In the genomic region with DNA sequence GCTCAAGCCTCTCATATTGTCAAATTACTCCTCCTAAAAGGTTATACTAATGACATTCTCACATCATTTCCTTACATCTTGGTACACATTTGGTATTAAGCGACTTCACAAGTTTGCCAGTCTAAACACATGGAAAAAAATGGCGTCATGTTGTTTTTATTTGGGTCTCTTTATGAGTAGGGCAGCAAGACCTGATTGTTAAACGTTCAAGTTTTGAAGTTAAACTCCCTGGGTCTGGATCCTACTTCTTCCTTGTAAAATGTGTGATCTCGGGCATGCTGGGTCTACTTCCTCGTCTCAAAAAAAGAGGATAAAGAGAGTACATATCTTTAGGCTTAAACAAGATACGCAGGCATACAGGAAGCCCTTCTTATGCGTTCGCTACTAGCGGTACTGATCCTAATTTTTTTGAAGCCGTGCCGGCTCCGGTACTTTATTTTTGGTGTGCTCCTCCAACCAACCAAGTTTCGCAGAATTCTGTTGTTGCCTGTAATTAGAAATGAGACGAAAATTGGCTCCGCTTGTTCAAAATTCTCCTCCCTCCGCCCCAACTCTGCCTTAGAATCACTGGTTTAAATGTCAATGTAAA, we compare ENCODE assay signal across 1 cellular context.
A peak's percentile ranks its signal among the peaks of the same experiment; 100 is the strongest.
TF ChIP-seq lines count a peak whose summit lies in the region.

No MANE protein-coding gene starts in this region.

TF ChIP-seq in K562, 482 proteins besides CTCF, POLR2A, EP300 and RAD21 (continues in another document):
- TF ChIP-seq BDP1 (IDR thresholded peaks at IDR 0.05; ENCODE audit: insufficient read depth, insufficient read length) (no peak), ZNF146 (CRISPR knock-in tag; IDR thresholded peaks at IDR 0.05; ENCODE audit: unreplicated experiment) (no peak), SNRNP70 (optimal IDR thresholded peaks at IDR 0.05; ENCODE audit: low read depth, low read length) (no peak), ZNF347 (CRISPR knock-in tag; IDR thresholded peaks at IDR 0.05; ENCODE audit: low read depth) (no peak), TARDBP (IDR thresholded peaks at IDR 0.05) (no peak), YY1 (IDR thresholded peaks at IDR 0.05; ENCODE audit: borderline replicate concordance in 1 of 3, control insufficient read depth in 1 of 3, extremely low read depth in 1 of 3, insufficient read depth in 3 of 3, insufficient read length in 1 of 3, insufficient replicate concordance in 2 of 3, low read depth in 1 of 3, low read length in 2 of 3) (peak in 2 of 3 experiments; percentile 10 to 28), NFRKB (IDR thresholded peaks at IDR 0.05; ENCODE audit: low read depth) (0 out of 2 replicates have a peak, but pooled peaks have one; percentile 80), ZNF551 (CRISPR knock-in tag; IDR thresholded peaks at IDR 0.05) (no peak), MTA2 (IDR thresholded peaks at IDR 0.05; ENCODE audit: low read depth) (no peak), TAF7 (tag; IDR thresholded peaks at IDR 0.05) (peak; percentile 16; the same call in 1 of the 2 replicates), NFATC3 (IDR thresholded peaks at IDR 0.05) (no peak), TFAM (CRISPR knock-in tag; conservative IDR thresholded peaks at IDR 0.05) (no peak), JUND (IDR thresholded peaks at IDR 0.05; ENCODE audit: borderline replicate concordance, low read depth, low read length) (no peak), JUND (tag; IDR thresholded peaks at IDR 0.05; ENCODE audit: borderline replicate concordance, low read depth, low read length) (no peak), TGIF2 (CRISPR knock-in tag; IDR thresholded peaks at IDR 0.05) (no peak), NFYB (IDR thresholded peaks at IDR 0.05; ENCODE audit: extremely low read depth, insufficient read length) (no peak), BRD4 (IDR thresholded peaks at IDR 0.05) (peak; percentile 59; the same call in 1 of the 2 replicates), ZNF174 (CRISPR knock-in tag; IDR thresholded peaks at IDR 0.05) (no peak), SP2 (IDR thresholded peaks at IDR 0.05; ENCODE audit: extremely low read depth, low read depth, low read length, poor library complexity, severe bottlenecking) (no peak), XRCC3 (IDR thresholded peaks at IDR 0.05) (no peak), ZNF184 (CRISPR knock-in tag; IDR thresholded peaks at IDR 0.05) (no peak), SMARCE1 (IDR thresholded peaks at IDR 0.05) (0 out of 2 replicates have a peak, but pooled peaks have one; percentile 12), GATAD2B (IDR thresholded peaks at IDR 0.05; ENCODE audit: borderline replicate concordance) (no peak), ZNF23 (CRISPR knock-in tag; IDR thresholded peaks at IDR 0.05) (no peak), FOSL1 (tag; conservative IDR thresholded peaks at IDR 0.05) (peak; percentile 5; the same call in 1 of the 2 replicates), ZNF583 (CRISPR knock-in tag; IDR thresholded peaks at IDR 0.05) (no peak)
- TF ChIP-seq, protein P1, sequence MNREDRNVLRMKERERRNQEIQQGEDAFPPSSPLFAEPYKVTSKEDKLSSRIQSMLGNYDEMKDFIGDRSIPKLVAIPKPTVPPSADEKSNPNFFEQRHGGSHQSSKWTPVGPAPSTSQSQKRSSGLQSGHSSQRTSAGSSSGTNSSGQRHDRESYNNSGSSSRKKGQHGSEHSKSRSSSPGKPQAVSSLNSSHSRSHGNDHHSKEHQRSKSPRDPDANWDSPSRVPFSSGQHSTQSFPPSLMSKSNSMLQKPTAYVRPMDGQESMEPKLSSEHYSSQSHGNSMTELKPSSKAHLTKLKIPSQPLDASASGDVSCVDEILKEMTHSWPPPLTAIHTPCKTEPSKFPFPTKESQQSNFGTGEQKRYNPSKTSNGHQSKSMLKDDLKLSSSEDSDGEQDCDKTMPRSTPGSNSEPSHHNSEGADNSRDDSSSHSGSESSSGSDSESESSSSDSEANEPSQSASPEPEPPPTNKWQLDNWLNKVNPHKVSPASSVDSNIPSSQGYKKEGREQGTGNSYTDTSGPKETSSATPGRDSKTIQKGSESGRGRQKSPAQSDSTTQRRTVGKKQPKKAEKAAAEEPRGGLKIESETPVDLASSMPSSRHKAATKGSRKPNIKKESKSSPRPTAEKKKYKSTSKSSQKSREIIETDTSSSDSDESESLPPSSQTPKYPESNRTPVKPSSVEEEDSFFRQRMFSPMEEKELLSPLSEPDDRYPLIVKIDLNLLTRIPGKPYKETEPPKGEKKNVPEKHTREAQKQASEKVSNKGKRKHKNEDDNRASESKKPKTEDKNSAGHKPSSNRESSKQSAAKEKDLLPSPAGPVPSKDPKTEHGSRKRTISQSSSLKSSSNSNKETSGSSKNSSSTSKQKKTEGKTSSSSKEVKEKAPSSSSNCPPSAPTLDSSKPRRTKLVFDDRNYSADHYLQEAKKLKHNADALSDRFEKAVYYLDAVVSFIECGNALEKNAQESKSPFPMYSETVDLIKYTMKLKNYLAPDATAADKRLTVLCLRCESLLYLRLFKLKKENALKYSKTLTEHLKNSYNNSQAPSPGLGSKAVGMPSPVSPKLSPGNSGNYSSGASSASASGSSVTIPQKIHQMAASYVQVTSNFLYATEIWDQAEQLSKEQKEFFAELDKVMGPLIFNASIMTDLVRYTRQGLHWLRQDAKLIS (CRISPR knock-in tag; IDR thresholded peaks at IDR 0.05), result no peak
- TF ChIP-seq, protein P2, sequence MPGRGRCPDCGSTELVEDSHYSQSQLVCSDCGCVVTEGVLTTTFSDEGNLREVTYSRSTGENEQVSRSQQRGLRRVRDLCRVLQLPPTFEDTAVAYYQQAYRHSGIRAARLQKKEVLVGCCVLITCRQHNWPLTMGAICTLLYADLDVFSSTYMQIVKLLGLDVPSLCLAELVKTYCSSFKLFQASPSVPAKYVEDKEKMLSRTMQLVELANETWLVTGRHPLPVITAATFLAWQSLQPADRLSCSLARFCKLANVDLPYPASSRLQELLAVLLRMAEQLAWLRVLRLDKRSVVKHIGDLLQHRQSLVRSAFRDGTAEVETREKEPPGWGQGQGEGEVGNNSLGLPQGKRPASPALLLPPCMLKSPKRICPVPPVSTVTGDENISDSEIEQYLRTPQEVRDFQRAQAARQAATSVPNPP (IDR thresholded peaks at IDR 0.05; ENCODE audit: borderline replicate concordance, insufficient read depth, insufficient read length), result no peak
- TF ChIP-seq, protein P3, sequence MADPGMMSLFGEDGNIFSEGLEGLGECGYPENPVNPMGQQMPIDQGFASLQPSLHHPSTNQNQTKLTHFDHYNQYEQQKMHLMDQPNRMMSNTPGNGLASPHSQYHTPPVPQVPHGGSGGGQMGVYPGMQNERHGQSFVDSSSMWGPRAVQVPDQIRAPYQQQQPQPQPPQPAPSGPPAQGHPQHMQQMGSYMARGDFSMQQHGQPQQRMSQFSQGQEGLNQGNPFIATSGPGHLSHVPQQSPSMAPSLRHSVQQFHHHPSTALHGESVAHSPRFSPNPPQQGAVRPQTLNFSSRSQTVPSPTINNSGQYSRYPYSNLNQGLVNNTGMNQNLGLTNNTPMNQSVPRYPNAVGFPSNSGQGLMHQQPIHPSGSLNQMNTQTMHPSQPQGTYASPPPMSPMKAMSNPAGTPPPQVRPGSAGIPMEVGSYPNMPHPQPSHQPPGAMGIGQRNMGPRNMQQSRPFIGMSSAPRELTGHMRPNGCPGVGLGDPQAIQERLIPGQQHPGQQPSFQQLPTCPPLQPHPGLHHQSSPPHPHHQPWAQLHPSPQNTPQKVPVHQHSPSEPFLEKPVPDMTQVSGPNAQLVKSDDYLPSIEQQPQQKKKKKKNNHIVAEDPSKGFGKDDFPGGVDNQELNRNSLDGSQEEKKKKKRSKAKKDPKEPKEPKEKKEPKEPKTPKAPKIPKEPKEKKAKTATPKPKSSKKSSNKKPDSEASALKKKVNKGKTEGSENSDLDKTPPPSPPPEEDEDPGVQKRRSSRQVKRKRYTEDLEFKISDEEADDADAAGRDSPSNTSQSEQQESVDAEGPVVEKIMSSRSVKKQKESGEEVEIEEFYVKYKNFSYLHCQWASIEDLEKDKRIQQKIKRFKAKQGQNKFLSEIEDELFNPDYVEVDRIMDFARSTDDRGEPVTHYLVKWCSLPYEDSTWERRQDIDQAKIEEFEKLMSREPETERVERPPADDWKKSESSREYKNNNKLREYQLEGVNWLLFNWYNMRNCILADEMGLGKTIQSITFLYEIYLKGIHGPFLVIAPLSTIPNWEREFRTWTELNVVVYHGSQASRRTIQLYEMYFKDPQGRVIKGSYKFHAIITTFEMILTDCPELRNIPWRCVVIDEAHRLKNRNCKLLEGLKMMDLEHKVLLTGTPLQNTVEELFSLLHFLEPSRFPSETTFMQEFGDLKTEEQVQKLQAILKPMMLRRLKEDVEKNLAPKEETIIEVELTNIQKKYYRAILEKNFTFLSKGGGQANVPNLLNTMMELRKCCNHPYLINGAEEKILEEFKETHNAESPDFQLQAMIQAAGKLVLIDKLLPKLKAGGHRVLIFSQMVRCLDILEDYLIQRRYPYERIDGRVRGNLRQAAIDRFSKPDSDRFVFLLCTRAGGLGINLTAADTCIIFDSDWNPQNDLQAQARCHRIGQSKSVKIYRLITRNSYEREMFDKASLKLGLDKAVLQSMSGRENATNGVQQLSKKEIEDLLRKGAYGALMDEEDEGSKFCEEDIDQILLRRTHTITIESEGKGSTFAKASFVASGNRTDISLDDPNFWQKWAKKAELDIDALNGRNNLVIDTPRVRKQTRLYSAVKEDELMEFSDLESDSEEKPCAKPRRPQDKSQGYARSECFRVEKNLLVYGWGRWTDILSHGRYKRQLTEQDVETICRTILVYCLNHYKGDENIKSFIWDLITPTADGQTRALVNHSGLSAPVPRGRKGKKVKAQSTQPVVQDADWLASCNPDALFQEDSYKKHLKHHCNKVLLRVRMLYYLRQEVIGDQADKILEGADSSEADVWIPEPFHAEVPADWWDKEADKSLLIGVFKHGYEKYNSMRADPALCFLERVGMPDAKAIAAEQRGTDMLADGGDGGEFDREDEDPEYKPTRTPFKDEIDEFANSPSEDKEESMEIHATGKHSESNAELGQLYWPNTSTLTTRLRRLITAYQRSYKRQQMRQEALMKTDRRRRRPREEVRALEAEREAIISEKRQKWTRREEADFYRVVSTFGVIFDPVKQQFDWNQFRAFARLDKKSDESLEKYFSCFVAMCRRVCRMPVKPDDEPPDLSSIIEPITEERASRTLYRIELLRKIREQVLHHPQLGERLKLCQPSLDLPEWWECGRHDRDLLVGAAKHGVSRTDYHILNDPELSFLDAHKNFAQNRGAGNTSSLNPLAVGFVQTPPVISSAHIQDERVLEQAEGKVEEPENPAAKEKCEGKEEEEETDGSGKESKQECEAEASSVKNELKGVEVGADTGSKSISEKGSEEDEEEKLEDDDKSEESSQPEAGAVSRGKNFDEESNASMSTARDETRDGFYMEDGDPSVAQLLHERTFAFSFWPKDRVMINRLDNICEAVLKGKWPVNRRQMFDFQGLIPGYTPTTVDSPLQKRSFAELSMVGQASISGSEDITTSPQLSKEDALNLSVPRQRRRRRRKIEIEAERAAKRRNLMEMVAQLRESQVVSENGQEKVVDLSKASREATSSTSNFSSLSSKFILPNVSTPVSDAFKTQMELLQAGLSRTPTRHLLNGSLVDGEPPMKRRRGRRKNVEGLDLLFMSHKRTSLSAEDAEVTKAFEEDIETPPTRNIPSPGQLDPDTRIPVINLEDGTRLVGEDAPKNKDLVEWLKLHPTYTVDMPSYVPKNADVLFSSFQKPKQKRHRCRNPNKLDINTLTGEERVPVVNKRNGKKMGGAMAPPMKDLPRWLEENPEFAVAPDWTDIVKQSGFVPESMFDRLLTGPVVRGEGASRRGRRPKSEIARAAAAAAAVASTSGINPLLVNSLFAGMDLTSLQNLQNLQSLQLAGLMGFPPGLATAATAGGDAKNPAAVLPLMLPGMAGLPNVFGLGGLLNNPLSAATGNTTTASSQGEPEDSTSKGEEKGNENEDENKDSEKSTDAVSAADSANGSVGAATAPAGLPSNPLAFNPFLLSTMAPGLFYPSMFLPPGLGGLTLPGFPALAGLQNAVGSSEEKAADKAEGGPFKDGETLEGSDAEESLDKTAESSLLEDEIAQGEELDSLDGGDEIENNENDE (IDR thresholded peaks at IDR 0.05; ENCODE audit: low read depth, low read length), result no peak
- TF ChIP-seq, protein P4, sequence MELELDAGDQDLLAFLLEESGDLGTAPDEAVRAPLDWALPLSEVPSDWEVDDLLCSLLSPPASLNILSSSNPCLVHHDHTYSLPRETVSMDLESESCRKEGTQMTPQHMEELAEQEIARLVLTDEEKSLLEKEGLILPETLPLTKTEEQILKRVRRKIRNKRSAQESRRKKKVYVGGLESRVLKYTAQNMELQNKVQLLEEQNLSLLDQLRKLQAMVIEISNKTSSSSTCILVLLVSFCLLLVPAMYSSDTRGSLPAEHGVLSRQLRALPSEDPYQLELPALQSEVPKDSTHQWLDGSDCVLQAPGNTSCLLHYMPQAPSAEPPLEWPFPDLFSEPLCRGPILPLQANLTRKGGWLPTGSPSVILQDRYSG (tag; conservative IDR thresholded peaks at IDR 0.05; ENCODE audit: low read depth), result no peak
- TF ChIP-seq, protein P5, sequence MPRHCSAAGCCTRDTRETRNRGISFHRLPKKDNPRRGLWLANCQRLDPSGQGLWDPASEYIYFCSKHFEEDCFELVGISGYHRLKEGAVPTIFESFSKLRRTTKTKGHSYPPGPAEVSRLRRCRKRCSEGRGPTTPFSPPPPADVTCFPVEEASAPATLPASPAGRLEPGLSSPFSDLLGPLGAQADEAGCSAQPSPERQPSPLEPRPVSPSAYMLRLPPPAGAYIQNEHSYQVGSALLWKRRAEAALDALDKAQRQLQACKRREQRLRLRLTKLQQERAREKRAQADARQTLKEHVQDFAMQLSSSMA (CRISPR knock-in tag; IDR thresholded peaks at IDR 0.05), result no peak
- TF ChIP-seq, protein P6, sequence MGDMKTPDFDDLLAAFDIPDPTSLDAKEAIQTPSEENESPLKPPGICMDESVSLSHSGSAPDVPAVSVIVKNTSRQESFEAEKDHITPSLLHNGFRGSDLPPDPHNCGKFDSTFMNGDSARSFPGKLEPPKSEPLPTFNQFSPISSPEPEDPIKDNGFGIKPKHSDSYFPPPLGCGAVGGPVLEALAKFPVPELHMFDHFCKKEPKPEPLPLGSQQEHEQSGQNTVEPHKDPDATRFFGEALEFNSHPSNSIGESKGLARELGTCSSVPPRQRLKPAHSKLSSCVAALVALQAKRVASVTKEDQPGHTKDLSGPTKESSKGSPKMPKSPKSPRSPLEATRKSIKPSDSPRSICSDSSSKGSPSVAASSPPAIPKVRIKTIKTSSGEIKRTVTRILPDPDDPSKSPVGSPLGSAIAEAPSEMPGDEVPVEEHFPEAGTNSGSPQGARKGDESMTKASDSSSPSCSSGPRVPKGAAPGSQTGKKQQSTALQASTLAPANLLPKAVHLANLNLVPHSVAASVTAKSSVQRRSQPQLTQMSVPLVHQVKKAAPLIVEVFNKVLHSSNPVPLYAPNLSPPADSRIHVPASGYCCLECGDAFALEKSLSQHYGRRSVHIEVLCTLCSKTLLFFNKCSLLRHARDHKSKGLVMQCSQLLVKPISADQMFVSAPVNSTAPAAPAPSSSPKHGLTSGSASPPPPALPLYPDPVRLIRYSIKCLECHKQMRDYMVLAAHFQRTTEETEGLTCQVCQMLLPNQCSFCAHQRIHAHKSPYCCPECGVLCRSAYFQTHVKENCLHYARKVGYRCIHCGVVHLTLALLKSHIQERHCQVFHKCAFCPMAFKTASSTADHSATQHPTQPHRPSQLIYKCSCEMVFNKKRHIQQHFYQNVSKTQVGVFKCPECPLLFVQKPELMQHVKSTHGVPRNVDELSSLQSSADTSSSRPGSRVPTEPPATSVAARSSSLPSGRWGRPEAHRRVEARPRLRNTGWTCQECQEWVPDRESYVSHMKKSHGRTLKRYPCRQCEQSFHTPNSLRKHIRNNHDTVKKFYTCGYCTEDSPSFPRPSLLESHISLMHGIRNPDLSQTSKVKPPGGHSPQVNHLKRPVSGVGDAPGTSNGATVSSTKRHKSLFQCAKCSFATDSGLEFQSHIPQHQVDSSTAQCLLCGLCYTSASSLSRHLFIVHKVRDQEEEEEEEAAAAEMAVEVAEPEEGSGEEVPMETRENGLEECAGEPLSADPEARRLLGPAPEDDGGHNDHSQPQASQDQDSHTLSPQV (IDR thresholded peaks at IDR 0.05), result no peak
